Comparison of ENCODE assay signal across 1 cellular context in genomic region chr17:50893183-50893993, GRCh38.
TF ChIP-seq lines count a peak whose summit lies in the region.

No MANE protein-coding gene starts in this region.

TF ChIP-seq in HepG2, 621 proteins besides CTCF, POLR2A, EP300 and RAD21 (continued from another document and continues in another):
- TF ChIP-seq RERE (CRISPR knock-in tag; IDR thresholded peaks at IDR 0.05; ENCODE audit: low read depth) (peak; percentile 81), ZNF432 (CRISPR knock-in tag; IDR thresholded peaks at IDR 0.05; ENCODE audit: borderline replicate concordance) (no peak), PHF5A (CRISPR knock-in tag; IDR thresholded peaks at IDR 0.05; ENCODE audit: low read depth, unreplicated experiment) (no peak), KIAA2018 (CRISPR knock-in tag; IDR thresholded peaks at IDR 0.05; ENCODE audit: borderline replicate concordance) (no peak), SALL1 (CRISPR knock-in tag; IDR thresholded peaks at IDR 0.05) (peak; percentile 98), TARDBP (CRISPR knock-in tag; IDR thresholded peaks at IDR 0.05) (no peak), SP2 (CRISPR knock-in tag; IDR thresholded peaks at IDR 0.05) (no peak), NONO (IDR thresholded peaks at IDR 0.05) (no peak), NONO (CRISPR knock-in tag; conservative IDR thresholded peaks at IDR 0.05) (peak; percentile 61; the same call in 1 of the 2 replicates), SKIL (CRISPR knock-in tag; IDR thresholded peaks at IDR 0.05; ENCODE audit: borderline replicate concordance) (peak; percentile 92), MLXIP (CRISPR knock-in tag; IDR thresholded peaks at IDR 0.05; ENCODE audit: borderline replicate concordance) (peak; percentile 88; the same call in 1 of the 2 replicates), ZNF75D (CRISPR knock-in tag; IDR thresholded peaks at IDR 0.05; ENCODE audit: borderline replicate concordance) (no peak), TSC22D2 (CRISPR knock-in tag; IDR thresholded peaks at IDR 0.05; ENCODE audit: borderline replicate concordance) (0 out of 2 replicates have a peak, but pooled peaks have one; percentile 35), ZNF616 (CRISPR knock-in tag; IDR thresholded peaks at IDR 0.05; ENCODE audit: low read depth) (no peak), ZNF33A (CRISPR knock-in tag; IDR thresholded peaks at IDR 0.05; ENCODE audit: borderline replicate concordance) (no peak), MAZ (IDR thresholded peaks at IDR 0.05; ENCODE audit: borderline replicate concordance, low read depth, low read length) (no peak), MAZ (CRISPR knock-in tag; IDR thresholded peaks at IDR 0.05; ENCODE audit: low read depth) (peak; percentile 52; the same call in 1 of the 2 replicates), CC2D1A (CRISPR knock-in tag; IDR thresholded peaks at IDR 0.05) (no peak)
- TF ChIP-seq, protein P1, sequence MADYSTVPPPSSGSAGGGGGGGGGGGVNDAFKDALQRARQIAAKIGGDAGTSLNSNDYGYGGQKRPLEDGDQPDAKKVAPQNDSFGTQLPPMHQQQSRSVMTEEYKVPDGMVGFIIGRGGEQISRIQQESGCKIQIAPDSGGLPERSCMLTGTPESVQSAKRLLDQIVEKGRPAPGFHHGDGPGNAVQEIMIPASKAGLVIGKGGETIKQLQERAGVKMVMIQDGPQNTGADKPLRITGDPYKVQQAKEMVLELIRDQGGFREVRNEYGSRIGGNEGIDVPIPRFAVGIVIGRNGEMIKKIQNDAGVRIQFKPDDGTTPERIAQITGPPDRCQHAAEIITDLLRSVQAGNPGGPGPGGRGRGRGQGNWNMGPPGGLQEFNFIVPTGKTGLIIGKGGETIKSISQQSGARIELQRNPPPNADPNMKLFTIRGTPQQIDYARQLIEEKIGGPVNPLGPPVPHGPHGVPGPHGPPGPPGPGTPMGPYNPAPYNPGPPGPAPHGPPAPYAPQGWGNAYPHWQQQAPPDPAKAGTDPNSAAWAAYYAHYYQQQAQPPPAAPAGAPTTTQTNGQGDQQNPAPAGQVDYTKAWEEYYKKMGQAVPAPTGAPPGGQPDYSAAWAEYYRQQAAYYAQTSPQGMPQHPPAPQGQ (CRISPR knock-in tag; IDR thresholded peaks at IDR 0.05; ENCODE audit: borderline replicate concordance), result 0 out of 2 replicates have a peak, but pooled peaks have one; percentile 50
- TF ChIP-seq, protein P2, sequence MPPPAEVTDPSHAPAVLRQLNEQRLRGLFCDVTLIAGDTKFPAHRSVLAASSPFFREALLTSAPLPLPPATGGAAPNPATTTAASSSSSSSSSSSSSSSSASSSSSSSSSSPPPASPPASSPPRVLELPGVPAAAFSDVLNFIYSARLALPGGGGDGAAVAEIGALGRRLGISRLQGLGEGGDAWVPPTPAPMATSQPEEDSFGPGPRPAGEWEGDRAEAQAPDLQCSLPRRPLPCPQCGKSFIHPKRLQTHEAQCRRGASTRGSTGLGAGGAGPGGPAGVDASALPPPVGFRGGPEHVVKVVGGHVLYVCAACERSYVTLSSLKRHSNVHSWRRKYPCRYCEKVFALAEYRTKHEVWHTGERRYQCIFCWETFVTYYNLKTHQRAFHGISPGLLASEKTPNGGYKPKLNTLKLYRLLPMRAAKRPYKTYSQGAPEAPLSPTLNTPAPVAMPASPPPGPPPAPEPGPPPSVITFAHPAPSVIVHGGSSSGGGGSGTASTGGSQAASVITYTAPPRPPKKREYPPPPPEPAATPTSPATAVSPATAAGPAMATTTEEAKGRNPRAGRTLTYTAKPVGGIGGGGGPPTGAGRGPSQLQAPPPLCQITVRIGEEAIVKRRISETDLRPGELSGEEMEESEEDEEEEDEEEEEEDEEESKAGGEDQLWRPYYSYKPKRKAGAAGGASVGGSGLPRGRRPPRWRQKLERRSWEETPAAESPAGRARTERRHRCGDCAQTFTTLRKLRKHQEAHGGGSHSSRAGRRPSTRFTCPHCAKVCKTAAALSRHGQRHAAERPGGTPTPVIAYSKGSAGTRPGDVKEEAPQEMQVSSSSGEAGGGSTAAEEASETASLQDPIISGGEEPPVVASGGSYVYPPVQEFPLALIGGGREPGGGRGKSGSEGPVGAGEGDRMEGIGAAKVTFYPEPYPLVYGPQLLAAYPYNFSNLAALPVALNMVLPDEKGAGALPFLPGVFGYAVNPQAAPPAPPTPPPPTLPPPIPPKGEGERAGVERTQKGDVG (CRISPR knock-in tag; IDR thresholded peaks at IDR 0.05; ENCODE audit: borderline replicate concordance), result peak; percentile 91; the same call in 1 of the 2 replicates
- TF ChIP-seq, protein P3, sequence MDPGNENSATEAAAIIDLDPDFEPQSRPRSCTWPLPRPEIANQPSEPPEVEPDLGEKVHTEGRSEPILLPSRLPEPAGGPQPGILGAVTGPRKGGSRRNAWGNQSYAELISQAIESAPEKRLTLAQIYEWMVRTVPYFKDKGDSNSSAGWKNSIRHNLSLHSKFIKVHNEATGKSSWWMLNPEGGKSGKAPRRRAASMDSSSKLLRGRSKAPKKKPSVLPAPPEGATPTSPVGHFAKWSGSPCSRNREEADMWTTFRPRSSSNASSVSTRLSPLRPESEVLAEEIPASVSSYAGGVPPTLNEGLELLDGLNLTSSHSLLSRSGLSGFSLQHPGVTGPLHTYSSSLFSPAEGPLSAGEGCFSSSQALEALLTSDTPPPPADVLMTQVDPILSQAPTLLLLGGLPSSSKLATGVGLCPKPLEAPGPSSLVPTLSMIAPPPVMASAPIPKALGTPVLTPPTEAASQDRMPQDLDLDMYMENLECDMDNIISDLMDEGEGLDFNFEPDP (CRISPR knock-in tag; conservative IDR thresholded peaks at IDR 0.05), result 0 out of 2 replicates have a peak, but pooled peaks have one; percentile 74
